ENCODE assay signal across 10 cellular contexts in genomic region chr10:99433378-99434020, GRCh38. TPM values are rescaled to one million over a fixed set of nuclear protein-coding genes. Genes with fewer than 3 reads are reported as not detected.
DNase-seq lines count a peak whose midpoint lies in the region; ATAC-seq and TF ChIP-seq lines count a peak whose summit lies in the region.
"Had no signal": no experiment of that assay in that cellular context is flagged by ENCODE, and none has a peak within 500 bp of the region (broad histone marks: within the 10 kb centered on the region; RNA-seq: fewer than 3 reads in every experiment).

No MANE protein-coding gene starts in this region.

- H3K9me2 ChIP-seq in Loucy (replicated peaks; ENCODE audit: low read depth, low read length) = no peaks in the 10 kb centered on the region

- no peak overlapping the region for H3K9ac ChIP-seq in Loucy (ENCODE audit: low read depth, low read length, poor library complexity, severe bottlenecking)

- H3K79me2 ChIP-seq in Loucy (ENCODE audit: insufficient read depth, low read length) (peaks cover 40% of the 10 kb centered on the region), osteoblast (ENCODE audit: insufficient read depth, low read length) (peaks cover 49% of the 10 kb centered on the region)

- DNase-seq in choroid plexus epithelial cell (ENCODE audit: low read depth) (peak; percentile 32), osteoblast (ENCODE audit: insufficient read length, low spot score, missing footprints) (peak; percentile 45), midbrain (lab: John Stamatoyannopoulos, UW) (no peak)
- no peak for DNase-seq in activated CD4-positive, CD25-positive, alpha-beta regulatory T cell (lab: John Stamatoyannopoulos, UW)
- DNase-seq: GDM1; natural killer cell; stimulated activated CD4-positive, alpha-beta T cell treated with anti-CD3 and anti-CD28 coated beads, Interleukin-4, amount 100 ng/mL, for 4 hours had no signal

- no peaks in the 10 kb centered on the region for H3F3A ChIP-seq in Loucy (ENCODE audit: low read depth)

- H3K27me3 ChIP-seq in Loucy (ENCODE audit: insufficient read depth, low read length, poor library complexity, severe bottlenecking) = no peaks in the 10 kb centered on the region
- H3K27me3 ChIP-seq in osteoblast (ENCODE audit: insufficient read depth, low read length) = no peaks in the 10 kb centered on the region

- TF ChIP-seq CTCF in GM12872 (IDR thresholded peaks at IDR 0.05; ENCODE audit: insufficient read depth, low read depth, low read length) (peak; percentile 16; the same call in 1 of the 3 replicates), Loucy (conservative IDR thresholded peaks at IDR 0.05; ENCODE audit: low read length) (peak; percentile 56), choroid plexus epithelial cell (conservative IDR thresholded peaks at IDR 0.05; ENCODE audit: low read depth, low read length) (peak; percentile 51), osteoblast (IDR thresholded peaks at IDR 0.05; ENCODE audit: extremely low read depth, low read depth, low read length) (peak; percentile 21)

- H3K4me1 ChIP-seq in Loucy (ENCODE audit: insufficient read depth, low read length, poor library complexity, severe bottlenecking) = peaks cover 41% of the 10 kb centered on the region
- H3K4me1 ChIP-seq in osteoblast (ENCODE audit: insufficient read depth, low read length) = peaks cover 18% of the 10 kb centered on the region

- H3K4me2 ChIP-seq in Loucy (ENCODE audit: low read depth, low read length, poor library complexity, severe bottlenecking) (peak overlapping the region; percentile 90), osteoblast (ENCODE audit: insufficient read depth, low read length) (no peak overlapping the region)

- no peak for ATAC-seq in HG03025 (IDR thresholded peaks at IDR 0.05; ENCODE audit: low FRiP score, unreplicated experiment)
- ATAC-seq: natural killer cell had no signal

- H3K4me3 ChIP-seq in Loucy (ENCODE audit: low read length, poor library complexity, severe bottlenecking) (no peak overlapping the region), choroid plexus epithelial cell (ENCODE audit: low read depth, low read length) (no peak overlapping the region), osteoblast (ENCODE audit: insufficient read depth, low read length) (no peak overlapping the region)

- no peak overlapping the region for H3K27ac ChIP-seq in osteoblast (ENCODE audit: low read depth, low read length)

- H3K36me3 ChIP-seq in Loucy (ENCODE audit: insufficient read depth, low read length) = no peaks in the 10 kb centered on the region
- H3K36me3 ChIP-seq in osteoblast (ENCODE audit: insufficient read depth, low read length) = no peaks in the 10 kb centered on the region

- H3K9me3 ChIP-seq in Loucy (ENCODE audit: insufficient read depth, low read depth, low read length) = no peaks in the 10 kb centered on the region
- no peaks in the 10 kb centered on the region for H3K9me3 ChIP-seq in osteoblast (ENCODE audit: low read depth, low read length)

- H2AFZ ChIP-seq in Loucy (ENCODE audit: low read length) = no peak overlapping the region
- H2AFZ ChIP-seq in osteoblast (ENCODE audit: low read length) = no peak overlapping the region

- H4K20me1 ChIP-seq in Loucy (ENCODE audit: insufficient read depth, low read length, poor library complexity, severe bottlenecking) (peaks cover 3% of the 10 kb centered on the region), osteoblast (ENCODE audit: insufficient read depth, low read length) (no peaks in the 10 kb centered on the region)

RNA-seq across cellular contexts. Expression of gene GOT1, which starts 3.1 kb away (rescaled TPM):
- total RNA-seq in osteoblast = 36.2 and 42.7 TPM in 2 replicates

Comparison
In these comparisons a context has a peak if more than half of its experiments do, and no peak if none do; other contexts are left out.
1. DNase-seq: peak in choroid plexus epithelial cell (single experiment) and osteoblast (single experiment); none in midbrain (single experiment) and activated CD4-positive, CD25-positive, alpha-beta regulatory T cell (0 of 4).
2. Peak in every context shown above with its lines, with median percentiles within 50 percentile points of each other: CTCF ChIP-seq.